Comparison of ENCODE assay signal across 37 cellular contexts in the genomic region with DNA sequence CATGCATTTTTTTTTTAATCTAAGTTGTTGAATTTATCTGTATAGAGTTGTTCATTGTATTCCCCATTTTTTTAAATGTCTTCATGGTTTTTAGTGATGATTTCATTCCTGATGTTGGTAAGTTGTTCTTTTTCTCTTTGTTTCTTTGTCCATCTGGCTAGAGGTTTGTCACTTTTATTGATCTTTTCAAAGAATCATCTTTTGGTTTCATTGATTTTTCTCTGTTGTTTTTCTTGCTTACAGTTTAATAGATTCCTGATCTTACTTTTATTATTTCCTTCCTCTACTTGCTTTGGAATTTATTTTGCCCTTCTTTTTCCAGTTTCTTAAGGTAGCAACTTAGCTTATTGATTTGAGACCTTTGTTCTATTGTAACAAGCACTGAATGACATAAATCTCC.
"Had no signal": no experiment of that assay in that cellular context is flagged by ENCODE, and none has a peak within 500 bp of the region (broad histone marks: within the 10 kb centered on the region; RNA-seq: fewer than 3 reads in every experiment).

No MANE protein-coding gene starts in this region.

- H3K4me3 ChIP-seq: adrenal gland, body of pancreas, breast epithelium had no signal

- H3K36me3 ChIP-seq: adrenal gland, brain microvascular endothelial cell, breast epithelium had no signal

- H3K27ac ChIP-seq: adrenal gland, body of pancreas, brain microvascular endothelial cell, breast epithelium, VCaP had no signal

- FAIRE-seq: astrocyte, TTC549 had no signal

- ATAC-seq: activated CD8-positive, alpha-beta T cell treated with anti-CD3 and anti-CD28 coated beads for 36 hours; activated naive CD4-positive, alpha-beta T cell treated with anti-CD3 and anti-CD28 coated beads, Interleukin-2, amount 50 U/mL, for 72 hours; activated T-cell treated with anti-CD3 and anti-CD28 coated beads, Interleukin-2, amount 50 U/mL, for 4 hours; activated T-cell treated with anti-CD3 and anti-CD28 coated beads, Interleukin-2, amount 50 U/mL, for 72 hours; activated T-helper 17 cell treated with anti-CD3 and anti-CD28 coated beads, Interleukin-2, amount 50 U/mL, for 72 hours; body of pancreas had no signal

- H3K4me3 Mint-ChIP-seq: activated B cell treated with CpG ODN at 0.5 μM for 24 hours; activated CD4-positive, alpha-beta memory T cell treated with anti-CD3 and anti-CD28 coated beads for 36 hours; activated CD4-positive, alpha-beta T cell treated with anti-CD3 and anti-CD28 coated beads, Interleukin-2, amount 10 ng/mL, durations not matched to agents 24 days and 14 days; activated CD8-positive, alpha-beta T cell treated with anti-CD3 and anti-CD28 coated beads for 36 hours; activated naive CD4-positive, alpha-beta T cell treated with anti-CD3 and anti-CD28 coated beads for 36 hours; activated naive CD8-positive, alpha-beta T cell treated with anti-CD3 and anti-CD28 coated beads for 36 hours; activated T-cell treated with anti-CD3 and anti-CD28 coated beads, Interleukin-2, amount 50 U/mL, for 4 hours; activated T-helper 1 cell treated with anti-CD3 and anti-CD28 coated beads, Interleukin-12 subunit alpha, Interleukin-12 subunit beta, Interleukin-2, Interleukin-4 antibody, amounts not matched to agents 30 ng/mL and 10 ng/mL and 1 ng/mL, durations not matched to agents 14 hours and 24 hours and 36 hours; activated T-helper 17 cell treated with anti-CD3 and anti-CD28 coated beads, Interleukin-2, amount 50 U/mL, for 72 hours; T-helper 1 cell treated with Interleukin-12 subunit alpha and Interleukin-12 subunit beta and Interleukin-4 antibody, amounts not matched to agents 30 μg/mL and 1 μg/mL, for 36 hours; T-helper 2 cell treated with Interferon-gamma antibody and Interleukin-4, amounts not matched to agents 5 μg/mL and 100 μg/mL, for 36 hours had no signal

- H3K4me1 Mint-ChIP-seq: activated B cell treated with CpG ODN at 0.5 μM for 24 hours had no signal

- H3K9me3 ChIP-seq: body of pancreas had no signal

- H3K27me3 ChIP-seq: adrenal gland, body of pancreas, brain microvascular endothelial cell, breast epithelium had no signal

- DNase-seq: activated B cell treated with CpG ODN at 0.5 μM for 24 hours; activated CD4-positive, alpha-beta memory T cell treated with anti-CD3 and anti-CD28 coated beads for 36 hours; activated CD4-positive, alpha-beta T cell treated with anti-CD3 and anti-CD28 coated beads for 4 hours; activated CD4-positive, alpha-beta T cell treated with anti-CD3 and anti-CD28 coated beads, Interleukin-2, amount 10 ng/mL, durations not matched to agents 24 days and 14 days; activated CD4-positive, alpha-beta T cell treated with anti-CD3 and anti-CD28 coated beads, Interleukin-2, amount 50 U/mL, for 1 hour; activated CD4-positive, alpha-beta T cell treated with anti-CD3 and anti-CD28 coated beads, Interleukin-2, amount 50 U/mL, for 4 hours; activated CD4-positive, CD25-positive, alpha-beta regulatory T cell treated with anti-CD3 and anti-CD28 coated beads, Interleukin-2, amount 50 U/mL, for 72 hours; activated CD8-positive, alpha-beta memory T cell treated with anti-CD3 and anti-CD28 coated beads, Interleukin-2, amount 50 U/mL, for 4 hours; activated CD8-positive, alpha-beta T cell treated with anti-CD3 and anti-CD28 coated beads for 36 hours; activated effector memory CD4-positive, alpha-beta T cell treated with anti-CD3 and anti-CD28 coated beads, Interleukin-2, amount 50 U/mL, for 16 hours; activated gamma-delta T cell treated with Interleukin-2 at 50 U/mL for 16 hours; activated naive CD4-positive, alpha-beta T cell; activated naive CD4-positive, alpha-beta T cell treated with anti-CD3 and anti-CD28 coated beads for 36 hours; activated naive CD4-positive, alpha-beta T cell treated with anti-CD3 and anti-CD28 coated beads, Interleukin-2, amount 50 U/mL, for 16 hours; activated naive CD8-positive, alpha-beta T cell treated with anti-CD3 and anti-CD28 coated beads for 36 hours; activated T-cell treated with anti-CD3 and anti-CD28 coated beads for 4 hours; activated T-cell treated with anti-CD3 and anti-CD28 coated beads, Interleukin-2, amount 50 U/mL, for 1 hour; activated T-cell treated with anti-CD3 and anti-CD28 coated beads, Interleukin-2, amount 50 U/mL, for 4 hours; activated T-cell treated with anti-CD3 and anti-CD28 coated beads, Interleukin-2, amount 50 U/mL, for 72 hours; adrenal gland; amniotic stem cell; aorta; body of pancreas; brain microvascular endothelial cell; central memory CD4-positive, alpha-beta T cell; T-helper 1 cell; T-helper 2 cell; T-helper 9 cell had no signal

- H3K4me1 ChIP-seq: adrenal gland, body of pancreas, breast epithelium had no signal

- H3K27me3 Mint-ChIP-seq: activated B cell treated with CpG ODN at 0.5 μM for 24 hours; activated CD4-positive, alpha-beta memory T cell treated with anti-CD3 and anti-CD28 coated beads for 36 hours; activated CD4-positive, alpha-beta T cell treated with anti-CD3 and anti-CD28 coated beads, Interleukin-2, amount 10 ng/mL, durations not matched to agents 24 days and 14 days; activated CD8-positive, alpha-beta T cell treated with anti-CD3 and anti-CD28 coated beads for 36 hours; activated naive CD8-positive, alpha-beta T cell treated with anti-CD3 and anti-CD28 coated beads for 36 hours; activated T-helper 17 cell treated with anti-CD3 and anti-CD28 coated beads, Interleukin-2, amount 50 U/mL, for 72 hours had no signal

- H3K27ac Mint-ChIP-seq: activated B cell treated with CpG ODN at 0.5 μM for 24 hours; activated CD4-positive, alpha-beta memory T cell treated with anti-CD3 and anti-CD28 coated beads for 36 hours; activated CD4-positive, alpha-beta T cell treated with anti-CD3 and anti-CD28 coated beads, Interleukin-2, amount 10 ng/mL, durations not matched to agents 24 days and 14 days; activated CD8-positive, alpha-beta T cell treated with anti-CD3 and anti-CD28 coated beads for 36 hours; activated naive CD4-positive, alpha-beta T cell treated with anti-CD3 and anti-CD28 coated beads for 36 hours; activated naive CD8-positive, alpha-beta T cell treated with anti-CD3 and anti-CD28 coated beads for 36 hours; activated T-helper 1 cell treated with anti-CD3 and anti-CD28 coated beads, Interleukin-12 subunit alpha, Interleukin-12 subunit beta, Interleukin-2, Interleukin-4 antibody, amounts not matched to agents 30 ng/mL and 10 ng/mL and 1 ng/mL, durations not matched to agents 14 hours and 24 hours and 36 hours; T-helper 1 cell treated with Interleukin-12 subunit alpha and Interleukin-12 subunit beta and Interleukin-4 antibody, amounts not matched to agents 30 μg/mL and 1 μg/mL, for 36 hours; T-helper 2 cell treated with Interferon-gamma antibody and Interleukin-4, amounts not matched to agents 5 μg/mL and 100 μg/mL, for 36 hours had no signal
